ENCODE assay signal across 8 cellular contexts in the genomic region with DNA sequence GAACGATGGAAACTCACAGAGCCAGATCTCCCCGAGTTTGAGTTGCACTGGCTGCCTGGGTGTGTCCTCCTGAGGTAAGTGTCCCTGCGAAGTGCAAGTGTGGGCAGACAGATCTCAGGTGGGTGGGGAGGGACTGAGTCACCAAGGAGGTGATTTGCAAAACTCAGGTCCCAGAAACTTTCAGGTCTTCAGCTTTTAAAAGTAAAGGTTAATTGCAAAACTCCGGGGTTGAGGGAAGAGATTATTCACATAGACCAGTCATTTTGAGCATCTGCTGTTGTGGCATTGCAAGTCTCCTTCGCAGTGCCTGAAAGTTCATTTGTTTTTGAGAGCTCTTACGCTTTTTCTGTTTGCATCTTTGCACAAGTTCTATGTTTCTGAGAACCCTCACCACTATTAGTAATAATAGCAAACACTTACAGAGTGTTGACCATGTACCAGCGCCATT. TPM values are rescaled to one million over a fixed set of nuclear protein-coding genes. Genes with fewer than 3 reads are reported as not detected.
A peak's percentile ranks its signal among the peaks of the same experiment; 100 is the strongest.
DNase-seq lines count a peak whose midpoint lies in the region; TF ChIP-seq lines count a peak whose summit lies in the region.

No MANE protein-coding gene starts in this region.

- CTCF ChIA-PET in activated naive CD4-positive, alpha-beta T cell treated with anti-CD3 and anti-CD28 coated beads for 36 hours (lab: Charles Lee), result interaction anchor here (0.6 to 2.9 kb wide), 16 partner anchors 9 to 221 kb away, joined by 3 to 26 read pairs (median 4); no protein-coding TSS in a partner anchor

- no peaks in the 10 kb centered on the region for H3K36me3 ChIP-seq in Loucy (ENCODE audit: insufficient read depth, low read length)

- TF ChIP-seq CTCF in GM20000 (IDR thresholded peaks at IDR 0.05; ENCODE audit: extremely low read depth, missing control alignments), result no peak
- no peak for TF ChIP-seq CTCF in Loucy (conservative IDR thresholded peaks at IDR 0.05; ENCODE audit: low read length)
- TF ChIP-seq CTCF in GM13977 (IDR thresholded peaks at IDR 0.05; ENCODE audit: extremely low read depth, insufficient read depth, missing control alignments), result no peak

- DNase-seq in GM20000 (ENCODE audit: low spot score), result peak; percentile 53
- peak; percentile 92 for DNase-seq in activated naive CD4-positive, alpha-beta T cell treated with anti-CD3 and anti-CD28 coated beads for 36 hours
- DNase-seq in stimulated activated CD4-positive, alpha-beta T cell treated with anti-CD3 and anti-CD28 coated beads, TNF-alpha, amount 100 ng/mL, for 24 hours (ENCODE audit: low read depth in 3 of 3), result peak; percentile 65 to 81 (median 78)
- no peak for DNase-seq in SW 1271 (lab: John Stamatoyannopoulos, UW)
- no peak for DNase-seq in GM13977 (ENCODE audit: low spot score)
- no peak for DNase-seq in DMS79 treated with DMSO at 0.1 percent for 48 hours (lab: John Stamatoyannopoulos, UW)
- no peak for DNase-seq in NCI-H446 treated with DMSO at 0.1 percent for 48 hours (lab: John Stamatoyannopoulos, UW)

- H3K4me1 Mint-ChIP-seq in activated naive CD4-positive, alpha-beta T cell treated with anti-CD3 and anti-CD28 coated beads for 36 hours (ENCODE audit: low read depth), result peaks cover 87% of the 10 kb centered on the region

- peaks cover 100% of the 10 kb centered on the region for H3K79me2 ChIP-seq in Loucy (ENCODE audit: insufficient read depth, low read length)

- H3K9me3 Mint-ChIP-seq in activated naive CD4-positive, alpha-beta T cell treated with anti-CD3 and anti-CD28 coated beads for 36 hours, result no peaks in the 10 kb centered on the region

- H3K4me2 ChIP-seq in Loucy (ENCODE audit: low read depth, low read length, poor library complexity, severe bottlenecking), result peak overlapping the region; percentile 97

- H3K27me3 Mint-ChIP-seq in activated naive CD4-positive, alpha-beta T cell treated with anti-CD3 and anti-CD28 coated beads for 36 hours (ENCODE audit: low read depth), result no peaks in the 10 kb centered on the region

- no peaks in the 10 kb centered on the region for H3K27me3 ChIP-seq in Loucy (ENCODE audit: insufficient read depth, low read length, poor library complexity, severe bottlenecking)

- peak overlapping the region; percentile 96 for H3K27ac Mint-ChIP-seq in activated naive CD4-positive, alpha-beta T cell treated with anti-CD3 and anti-CD28 coated beads for 36 hours

- H3K4me3 ChIP-seq in Loucy (ENCODE audit: low read length, poor library complexity, severe bottlenecking), result peak overlapping the region; percentile 92

- no peak overlapping the region for H3K9ac ChIP-seq in Loucy (ENCODE audit: low read depth, low read length, poor library complexity, severe bottlenecking)

- no peaks in the 10 kb centered on the region for H3K9me3 ChIP-seq in Loucy (ENCODE audit: insufficient read depth, low read depth, low read length)

- no peaks in the 10 kb centered on the region for H3F3A ChIP-seq in Loucy (ENCODE audit: low read depth)

- intact Hi-C loops in activated naive CD4-positive, alpha-beta T cell treated with anti-CD3 and anti-CD28 coated beads for 36 hours (cut with micrococcal nuclease), result loop anchor here (1.0 to 10.0 kb wide), 14 partner anchors 19 to 1251 kb away; a partner anchor contains a TSS

- H3K9me2 ChIP-seq in Loucy (replicated peaks; ENCODE audit: low read depth, low read length), result no peaks in the 10 kb centered on the region

- peaks cover 82% of the 10 kb centered on the region for H3K4me1 ChIP-seq in Loucy (ENCODE audit: insufficient read depth, low read length, poor library complexity, severe bottlenecking)

- H3K4me3 Mint-ChIP-seq in activated naive CD4-positive, alpha-beta T cell treated with anti-CD3 and anti-CD28 coated beads for 36 hours, result peak overlapping the region; percentile 55

- no peak overlapping the region for H2AFZ ChIP-seq in Loucy (ENCODE audit: low read length)

- peaks cover 83% of the 10 kb centered on the region for H4K20me1 ChIP-seq in Loucy (ENCODE audit: insufficient read depth, low read length, poor library complexity, severe bottlenecking)

- in situ Hi-C loops in GM13977 (cut with MboI; ENCODE audit: low pct_unique_long_range_greater_than_20kb, low sequenced_read_pairs, unreplicated experiment), result no loop called here

- H3K36me3 Mint-ChIP-seq in activated naive CD4-positive, alpha-beta T cell treated with anti-CD3 and anti-CD28 coated beads for 36 hours (ENCODE audit: low read depth), result peaks cover 63% of the 10 kb centered on the region

RNA-seq across cellular contexts. Expression of a gene that starts 7.1 kb away (rescaled TPM):
- 100 to 1,000 TPM; 389 to 405 TPM for total RNA-seq in activated naive CD4-positive, alpha-beta T cell treated with anti-CD3 and anti-CD28 coated beads for 36 hours

Comparison
In these comparisons a context has a peak if more than half of its experiments do, and no peak if none do; other contexts are left out.
1. DNase-seq: peak in GM20000 (single experiment), activated naive CD4-positive, alpha-beta T cell treated with anti-CD3 and anti-CD28 coated beads for 36 hours (single experiment) and stimulated activated CD4-positive, alpha-beta T cell treated with anti-CD3 and anti-CD28 coated beads, TNF-alpha, amount 100 ng/mL, for 24 hours (3 of 3); none in SW 1271 (0 of 2), GM13977 (single experiment), DMS79 treated with DMSO at 0.1 percent for 48 hours (single experiment) and NCI-H446 treated with DMSO at 0.1 percent for 48 hours (single experiment).